In the genomic region with DNA sequence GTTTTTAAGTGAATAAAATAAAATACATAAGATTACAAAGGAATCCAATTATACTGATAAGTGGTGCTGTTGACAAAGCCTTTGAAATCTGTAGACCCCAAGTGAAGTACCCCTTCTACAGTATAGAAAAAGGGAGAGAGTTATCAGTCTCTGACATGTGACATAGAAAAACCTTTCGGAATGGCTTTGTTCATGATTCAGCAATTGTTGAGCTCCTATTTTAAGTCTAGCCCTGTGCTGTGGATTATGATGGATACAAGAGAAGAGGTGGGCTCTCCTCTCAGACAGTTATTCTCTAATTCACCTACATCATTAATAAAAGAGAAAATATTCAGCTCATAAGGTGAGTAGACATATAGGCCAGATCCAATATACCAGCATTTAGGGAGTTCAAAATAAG, we compare ENCODE assay signal across 39 cellular contexts.
"Had no signal": no experiment of that assay in that cellular context is flagged by ENCODE, and none has a peak within 500 bp of the region (broad histone marks: within the 10 kb centered on the region; RNA-seq: fewer than 3 reads in every experiment).

No MANE protein-coding gene starts in this region.

- H3K4me3 ChIP-seq: adrenal gland, ascending aorta, body of pancreas, breast epithelium, cardiac muscle cell had no signal

- H3K4me1 Mint-ChIP-seq: activated T-helper 17 cell treated with anti-CD3 and anti-CD28 coated beads, Interleukin-2, amount 50 U/mL, for 72 hours; brain had no signal

- FAIRE-seq: astrocyte, bronchial epithelial cell had no signal

- H3K27me3 Mint-ChIP-seq: activated naive CD4-positive, alpha-beta T cell treated with anti-CD3 and anti-CD28 coated beads, Interleukin-2, amount 50 U/mL, for 24 hours; activated naive CD8-positive, alpha-beta T cell; activated naive CD8-positive, alpha-beta T cell treated with anti-CD3 and anti-CD28 coated beads for 36 hours; activated naive CD8-positive, alpha-beta T cell treated with anti-CD3 and anti-CD28 coated beads, Interleukin-2, amount 50 U/mL, for 24 hours; activated T-cell treated with anti-CD3 and anti-CD28 coated beads, Interleukin-2, amount 50 U/mL, for 24 hours; activated T-helper 17 cell treated with anti-CD3 and anti-CD28 coated beads, Interleukin-2, amount 50 U/mL, for 72 hours; central memory CD8-positive, alpha-beta T cell had no signal

- H3K36me3 Mint-ChIP-seq: activated naive CD4-positive, alpha-beta T cell treated with anti-CD3 and anti-CD28 coated beads, Interleukin-2, amount 10 ng/mL, durations not matched to agents 7 days and 5 days; activated naive CD4-positive, alpha-beta T cell treated with anti-CD3 and anti-CD28 coated beads, Interleukin-2, amount 50 U/mL, for 24 hours; activated naive CD4-positive, alpha-beta T cell treated with anti-CD3 and anti-CD28 coated beads, Interleukin-2, amount 50 U/mL, for 72 hours; activated naive CD8-positive, alpha-beta T cell; activated naive CD8-positive, alpha-beta T cell treated with anti-CD3 and anti-CD28 coated beads for 36 hours; activated naive CD8-positive, alpha-beta T cell treated with anti-CD3 and anti-CD28 coated beads, Interleukin-2, amount 10 ng/mL, durations not matched to agents 7 days and 5 days; brain had no signal

- H3K27ac Mint-ChIP-seq: activated naive CD4-positive, alpha-beta T cell treated with anti-CD3 and anti-CD28 coated beads for 36 hours; activated naive CD4-positive, alpha-beta T cell treated with anti-CD3 and anti-CD28 coated beads, Interleukin-2, amount 10 ng/mL, durations not matched to agents 7 days and 5 days; activated naive CD4-positive, alpha-beta T cell treated with anti-CD3 and anti-CD28 coated beads, Interleukin-2, amount 50 U/mL, for 24 hours; activated naive CD4-positive, alpha-beta T cell treated with anti-CD3 and anti-CD28 coated beads, Interleukin-2, amount 50 U/mL, for 72 hours; activated naive CD8-positive, alpha-beta T cell; activated naive CD8-positive, alpha-beta T cell treated with anti-CD3 and anti-CD28 coated beads for 36 hours; activated naive CD8-positive, alpha-beta T cell treated with anti-CD3 and anti-CD28 coated beads, Interleukin-2, amount 10 ng/mL, durations not matched to agents 7 days and 5 days; activated naive CD8-positive, alpha-beta T cell treated with anti-CD3 and anti-CD28 coated beads, Interleukin-2, amount 50 U/mL, for 24 hours; activated T-cell treated with anti-CD3 and anti-CD28 coated beads, Interleukin-2, amount 50 U/mL, for 24 hours; activated T-cell treated with anti-CD3 and anti-CD28 coated beads, Interleukin-2, amount 50 U/mL, for 72 hours; activated T-helper 1 cell treated with anti-CD3 and anti-CD28 coated beads, Interleukin-12 subunit alpha, Interleukin-12 subunit beta, Interleukin-2, Interleukin-4 antibody, amounts not matched to agents 30 ng/mL and 10 ng/mL and 1 ng/mL, durations not matched to agents 14 hours and 24 hours and 36 hours; activated T-helper 17 cell treated with anti-CD3 and anti-CD28 coated beads, Interleukin-2, amount 50 U/mL, for 72 hours; activated T-helper 2 cell treated with anti-CD3 and anti-CD28 coated beads, Interferon-gamma antibody, Interleukin-2, Interleukin-4, amounts not matched to agents 10 μg/mL and 5 μg/mL and 100 μg/mL, durations not matched to agents 14 hours and 24 hours and 36 hours; brain had no signal

- ATAC-seq: activated naive CD4-positive, alpha-beta T cell treated with anti-CD3 and anti-CD28 coated beads, Interleukin-2, amount 50 U/mL, for 72 hours; activated naive CD8-positive, alpha-beta T cell treated with anti-CD3 and anti-CD28 coated beads, Interleukin-2, amount 50 U/mL, for 24 hours; activated T-cell treated with anti-CD3 and anti-CD28 coated beads, Interleukin-2, amount 50 U/mL, for 4 hours; activated T-cell treated with anti-CD3 and anti-CD28 coated beads, Interleukin-2, amount 50 U/mL, for 72 hours; activated T-helper 17 cell treated with anti-CD3 and anti-CD28 coated beads, Interleukin-2, amount 50 U/mL, for 72 hours; body of pancreas had no signal

- H3K4me3 Mint-ChIP-seq: activated naive CD4-positive, alpha-beta T cell treated with anti-CD3 and anti-CD28 coated beads for 36 hours; activated naive CD4-positive, alpha-beta T cell treated with anti-CD3 and anti-CD28 coated beads, Interleukin-2, amount 10 ng/mL, durations not matched to agents 7 days and 5 days; activated naive CD4-positive, alpha-beta T cell treated with anti-CD3 and anti-CD28 coated beads, Interleukin-2, amount 50 U/mL, for 24 hours; activated naive CD8-positive, alpha-beta T cell; activated naive CD8-positive, alpha-beta T cell treated with anti-CD3 and anti-CD28 coated beads for 36 hours; activated naive CD8-positive, alpha-beta T cell treated with anti-CD3 and anti-CD28 coated beads, Interleukin-2, amount 10 ng/mL, durations not matched to agents 7 days and 5 days; activated naive CD8-positive, alpha-beta T cell treated with anti-CD3 and anti-CD28 coated beads, Interleukin-2, amount 50 U/mL, for 24 hours; activated T-cell treated with anti-CD3 and anti-CD28 coated beads, Interleukin-2, amount 50 U/mL, for 24 hours; activated T-cell treated with anti-CD3 and anti-CD28 coated beads, Interleukin-2, amount 50 U/mL, for 4 hours; activated T-cell treated with anti-CD3 and anti-CD28 coated beads, Interleukin-2, amount 50 U/mL, for 72 hours; activated T-helper 1 cell treated with anti-CD3 and anti-CD28 coated beads, Interleukin-12 subunit alpha, Interleukin-12 subunit beta, Interleukin-2, Interleukin-4 antibody, amounts not matched to agents 30 ng/mL and 10 ng/mL and 1 ng/mL, durations not matched to agents 14 hours and 24 hours and 36 hours; activated T-helper 17 cell treated with anti-CD3 and anti-CD28 coated beads, Interleukin-2, amount 50 U/mL, for 72 hours; brain; central memory CD8-positive, alpha-beta T cell had no signal

- H3K9me3 ChIP-seq: adrenal gland, ascending aorta, body of pancreas, breast epithelium had no signal

- H3K4me1 ChIP-seq: adrenal gland, ascending aorta, body of pancreas, breast epithelium had no signal

- DNase-seq: activated effector memory CD4-positive, alpha-beta T cell treated with anti-CD3 and anti-CD28 coated beads, Interleukin-2, amount 50 U/mL, for 16 hours; activated effector memory CD4-positive, alpha-beta T cell treated with Interleukin-2 at 50 U/mL for 16 hours; activated gamma-delta T cell; activated gamma-delta T cell treated with Interleukin-2 at 50 U/mL for 16 hours; activated naive CD4-positive, alpha-beta T cell; activated naive CD4-positive, alpha-beta T cell treated with anti-CD3 and anti-CD28 coated beads for 36 hours; activated naive CD4-positive, alpha-beta T cell treated with anti-CD3 and anti-CD28 coated beads, Interleukin-2, amount 10 ng/mL, durations not matched to agents 7 days and 5 days; activated naive CD4-positive, alpha-beta T cell treated with anti-CD3 and anti-CD28 coated beads, Interleukin-2, amount 50 U/mL, for 16 hours; activated naive CD4-positive, alpha-beta T cell treated with Interleukin-2 at 50 U/mL for 16 hours; activated naive CD8-positive, alpha-beta T cell treated with anti-CD3 and anti-CD28 coated beads for 36 hours; activated naive CD8-positive, alpha-beta T cell treated with anti-CD3 and anti-CD28 coated beads, Interleukin-2, amount 10 ng/mL, durations not matched to agents 7 days and 5 days; activated naive CD8-positive, alpha-beta T cell treated with anti-CD3 and anti-CD28 coated beads, Interleukin-2, amount 50 U/mL, for 24 hours; activated T-cell treated with anti-CD3 and anti-CD28 coated beads, Interleukin-2, amount 50 U/mL, for 24 hours; activated T-cell treated with anti-CD3 and anti-CD28 coated beads, Interleukin-2, amount 50 U/mL, for 4 hours; activated T-cell treated with anti-CD3 and anti-CD28 coated beads, Interleukin-2, amount 50 U/mL, for 48 hours; activated T-cell treated with anti-CD3 and anti-CD28 coated beads, Interleukin-2, amount 50 U/mL, for 72 hours; adrenal gland; amniotic stem cell; amygdala; anterior cingulate cortex; aorta; body of pancreas; brain microvascular endothelial cell; caudate nucleus; central memory CD4-positive, alpha-beta T cell; cerebellar nuclear complex had no signal

- H3K27me3 ChIP-seq: adrenal gland, ascending aorta, body of pancreas, brain microvascular endothelial cell, breast epithelium, cardiac muscle cell had no signal

- H3K36me3 ChIP-seq: adrenal gland, ascending aorta, brain microvascular endothelial cell, breast epithelium, cardiac muscle cell had no signal

- H3K27ac ChIP-seq: adrenal gland, ascending aorta, body of pancreas, brain microvascular endothelial cell, breast epithelium, cardiac muscle cell had no signal

- H3K9me3 Mint-ChIP-seq: activated naive CD4-positive, alpha-beta T cell treated with anti-CD3 and anti-CD28 coated beads for 36 hours; activated naive CD4-positive, alpha-beta T cell treated with anti-CD3 and anti-CD28 coated beads, Interleukin-2, amount 10 ng/mL, durations not matched to agents 7 days and 5 days; activated naive CD4-positive, alpha-beta T cell treated with anti-CD3 and anti-CD28 coated beads, Interleukin-2, amount 50 U/mL, for 24 hours; activated naive CD4-positive, alpha-beta T cell treated with anti-CD3 and anti-CD28 coated beads, Interleukin-2, amount 50 U/mL, for 72 hours; activated naive CD8-positive, alpha-beta T cell treated with anti-CD3 and anti-CD28 coated beads for 36 hours; activated naive CD8-positive, alpha-beta T cell treated with anti-CD3 and anti-CD28 coated beads, Interleukin-2, amount 10 ng/mL, durations not matched to agents 7 days and 5 days; activated naive CD8-positive, alpha-beta T cell treated with anti-CD3 and anti-CD28 coated beads, Interleukin-2, amount 50 U/mL, for 24 hours; activated T-cell treated with anti-CD3 and anti-CD28 coated beads, Interleukin-2, amount 50 U/mL, for 24 hours; activated T-cell treated with anti-CD3 and anti-CD28 coated beads, Interleukin-2, amount 50 U/mL, for 4 hours; activated T-cell treated with anti-CD3 and anti-CD28 coated beads, Interleukin-2, amount 50 U/mL, for 72 hours; activated T-helper 1 cell treated with anti-CD3 and anti-CD28 coated beads, Interleukin-12 subunit alpha, Interleukin-12 subunit beta, Interleukin-2, Interleukin-4 antibody, amounts not matched to agents 30 ng/mL and 10 ng/mL and 1 ng/mL, durations not matched to agents 14 hours and 24 hours and 36 hours; activated T-helper 17 cell treated with anti-CD3 and anti-CD28 coated beads, Interleukin-2, amount 50 U/mL, for 72 hours; activated T-helper 2 cell treated with anti-CD3 and anti-CD28 coated beads, Interferon-gamma antibody, Interleukin-2, Interleukin-4, amounts not matched to agents 10 μg/mL and 5 μg/mL and 100 μg/mL, durations not matched to agents 14 hours and 24 hours and 36 hours; brain; central memory CD8-positive, alpha-beta T cell had no signal
